In the genomic region with DNA sequence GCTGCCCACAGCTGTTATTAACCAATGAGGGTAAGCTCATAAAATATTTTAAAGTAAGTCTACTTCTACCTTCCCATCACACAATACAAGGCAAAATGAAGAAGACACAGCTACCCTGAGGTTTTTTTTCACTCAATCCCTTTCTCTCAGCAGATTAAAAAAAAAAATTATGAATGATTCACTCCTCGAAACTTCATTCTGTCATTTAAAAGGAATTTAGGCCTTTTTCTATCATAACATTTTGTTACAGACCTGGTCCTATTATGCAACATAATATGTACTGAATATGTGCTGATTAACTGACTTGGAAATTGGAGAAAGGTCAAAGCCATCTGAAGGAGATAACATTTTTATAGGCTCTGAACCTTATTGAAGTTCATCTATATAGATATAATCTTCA, we compare ENCODE assay signal across 15 cellular contexts. TPM values are rescaled to one million over a fixed set of nuclear protein-coding genes. Genes with fewer than 3 reads are reported as not detected.
DNase-seq lines count a peak whose midpoint lies in the region; ATAC-seq and TF ChIP-seq lines count a peak whose summit lies in the region.
"Had no signal": no experiment of that assay in that cellular context is flagged by ENCODE, and none has a peak within 500 bp of the region (broad histone marks: within the 10 kb centered on the region; RNA-seq: fewer than 3 reads in every experiment).

No MANE protein-coding gene starts in this region.

- H3K4me2 ChIP-seq in fibroblast of lung (ENCODE audit: extremely low read depth, insufficient read depth, low read length): peak overlapping the region; percentile 23
- no peak overlapping the region for H3K4me2 ChIP-seq in osteoblast (ENCODE audit: insufficient read depth, low read length)

- H4K20me1 ChIP-seq in fibroblast of lung (ENCODE audit: control insufficient read depth, extremely low read depth, insufficient read depth, low read length) (no peaks in the 10 kb centered on the region), osteoblast (ENCODE audit: insufficient read depth, low read length) (no peaks in the 10 kb centered on the region)

- H3K27ac ChIP-seq in SJCRH30 (peak overlapping the region; percentile 5; the same call in 1 of the 2 replicates), fibroblast of lung (ENCODE audit: insufficient read depth, low read length) (no peak overlapping the region), osteoblast (ENCODE audit: low read depth, low read length) (peak overlapping the region; percentile 53)
- H3K27ac ChIP-seq: left ventricle myocardium inferior, stomach had no signal

- H3K27me3 Mint-ChIP-seq in natural killer cell (ENCODE audit: low read depth in 2 of 2) (no peaks in the 10 kb centered on the region), T-helper 17 cell (no peaks in the 10 kb centered on the region), HFFc6 (ENCODE audit: insufficient read depth) (no peaks in the 10 kb centered on the region)

- H3K27me3 ChIP-seq in SJCRH30 (no peaks in the 10 kb centered on the region), fibroblast of lung (ENCODE audit: control insufficient read depth, insufficient read depth, low read length) (no peaks in the 10 kb centered on the region), osteoblast (ENCODE audit: insufficient read depth, low read length) (no peaks in the 10 kb centered on the region)
- H3K27me3 ChIP-seq: ascending aorta, stomach had no signal

- H3K4me1 ChIP-seq in SJCRH30 (peaks cover 21% of the 10 kb centered on the region), fibroblast of lung (ENCODE audit: control insufficient read depth, extremely low read depth, insufficient read depth, low read length) (peaks cover 8% of the 10 kb centered on the region), osteoblast (ENCODE audit: insufficient read depth, low read length) (peaks cover 39% of the 10 kb centered on the region), mucosa of descending colon (ENCODE audit: low read depth) (no peaks in the 10 kb centered on the region)
- H3K4me1 ChIP-seq: stomach had no signal

- H3K79me2 ChIP-seq in fibroblast of lung (ENCODE audit: control insufficient read depth, insufficient read depth, low read length) (no peaks in the 10 kb centered on the region), osteoblast (ENCODE audit: insufficient read depth, low read length) (no peaks in the 10 kb centered on the region)

- TF ChIP-seq CTCF in fibroblast of lung (conservative IDR thresholded peaks at IDR 0.05 in 1 of 2, IDR thresholded peaks at IDR 0.05 in 1 of 2; ENCODE audit: low read depth in 1 of 2, low read length in 2 of 2) (no peak), osteoblast (IDR thresholded peaks at IDR 0.05; ENCODE audit: extremely low read depth, low read depth, low read length) (no peak), mucosa of descending colon (IDR thresholded peaks at IDR 0.05) (no peak), natural killer cell (IDR thresholded peaks at IDR 0.05) (no peak), HFFc6 (IDR thresholded peaks at IDR 0.05) (no peak)

- H3K4me3 Mint-ChIP-seq in natural killer cell (no peak overlapping the region), T-helper 17 cell (no peak overlapping the region), HFFc6 (no peak overlapping the region)

- DNase-seq in GM04503 (ENCODE audit: low read depth): peak; percentile 20
- peak in 1 of 2 experiments; percentile 5 for DNase-seq in SJCRH30
- DNase-seq in fibroblast of lung (ENCODE audit: low read depth in 2 of 2): peak; percentile 58 to 78
- peak; percentile 10 for DNase-seq in osteoblast (ENCODE audit: insufficient read length, low spot score, missing footprints)
- no peak for DNase-seq in mucosa of descending colon
- DNase-seq in natural killer cell: no peak
- DNase-seq in T-helper 17 cell: no peak
- no peak for DNase-seq in HFFc6
- DNase-seq: activated CD4-positive, CD25-positive, alpha-beta regulatory T cell; DMS 273 treated with DMSO at 0.1 percent for 48 hours; left ventricle myocardium inferior; NCI-H774; stomach had no signal

- H3K36me3 Mint-ChIP-seq in natural killer cell (no peaks in the 10 kb centered on the region), T-helper 17 cell (ENCODE audit: low read depth) (no peaks in the 10 kb centered on the region), HFFc6 (ENCODE audit: low read depth) (no peaks in the 10 kb centered on the region)

- no peak overlapping the region for H3K9ac ChIP-seq in fibroblast of lung (ENCODE audit: insufficient read depth, low read length)

- H3K9me3 Mint-ChIP-seq in natural killer cell (peaks cover 0 to 2% of the 10 kb centered on the region in 2 donors), HFFc6 (peaks cover 13% of the 10 kb centered on the region)

- H3K4me1 Mint-ChIP-seq in natural killer cell: no peaks in the 10 kb centered on the region
- H3K4me1 Mint-ChIP-seq in T-helper 17 cell: no peaks in the 10 kb centered on the region
- peaks cover 8% of the 10 kb centered on the region; the same call in 1 of the 2 replicates for H3K4me1 Mint-ChIP-seq in HFFc6 (ENCODE audit: low read depth)

- H3K9me3 ChIP-seq in SJCRH30 (replicated peaks): no peaks in the 10 kb centered on the region
- H3K9me3 ChIP-seq in fibroblast of lung (ENCODE audit: control insufficient read depth, insufficient read depth, low read depth, low read length): no peaks in the 10 kb centered on the region
- H3K9me3 ChIP-seq in osteoblast (ENCODE audit: low read depth, low read length): no peaks in the 10 kb centered on the region
- H3K9me3 ChIP-seq in mucosa of descending colon: no peaks in the 10 kb centered on the region
- H3K9me3 ChIP-seq in T-helper 17 cell (ENCODE audit: control insufficient read depth, low read length, poor library complexity, severe bottlenecking): peaks cover 2% of the 10 kb centered on the region
- H3K9me3 ChIP-seq: ascending aorta, left ventricle myocardium inferior, stomach had no signal

- intact Hi-C loops in mucosa of descending colon (cut with DNase I, micrococcal nuclease): no loop called here
- intact Hi-C loops in natural killer cell (cut with micrococcal nuclease): no loop called here

- H3K36me3 ChIP-seq in SJCRH30 (no peaks in the 10 kb centered on the region), fibroblast of lung (ENCODE audit: control insufficient read depth, insufficient read depth, low read length) (no peaks in the 10 kb centered on the region), osteoblast (ENCODE audit: insufficient read depth, low read length) (no peaks in the 10 kb centered on the region), mucosa of descending colon (ENCODE audit: low read depth) (no peaks in the 10 kb centered on the region)
- H3K36me3 ChIP-seq: ascending aorta, left ventricle myocardium inferior, stomach had no signal

- H3K4me3 ChIP-seq in SJCRH30 (no peak overlapping the region), fibroblast of lung (replicated peaks in 1 of 4; ENCODE audit: control extremely low read depth in 1 of 4, insufficient read depth in 1 of 4, low read depth in 3 of 4, low read length in 4 of 4) (no peak overlapping the region), osteoblast (ENCODE audit: insufficient read depth, low read length) (no peak overlapping the region), mucosa of descending colon (no peak overlapping the region)
- H3K4me3 ChIP-seq: ascending aorta, left ventricle myocardium inferior, stomach had no signal

- no peak overlapping the region for H3K27ac Mint-ChIP-seq in natural killer cell
- H3K27ac Mint-ChIP-seq in T-helper 17 cell: no peak overlapping the region
- no peak overlapping the region for H3K27ac Mint-ChIP-seq in HFFc6

- ATAC-seq in mucosa of descending colon (no peak), natural killer cell (no peak), T-helper 17 cell (no peak)

- H2AFZ ChIP-seq in fibroblast of lung (ENCODE audit: low read length) (no peak overlapping the region), osteoblast (ENCODE audit: low read length) (no peak overlapping the region)

RNA-seq across cellular contexts. Expression of gene PRL, which starts 45.5 kb away (rescaled TPM):
- 1.1 and 2.1 TPM in 2 replicates for total RNA-seq in SJCRH30 (2014; rRNA removed; shearing (Covaris generic))
- total RNA-seq in fibroblast of lung: not detected in 2 replicates
- polyA plus RNA-seq in fibroblast of lung: not detected in 2 replicates
- polyA plus RNA-seq in fibroblast of lung (2012): not detected in 2 replicates
- polyA minus RNA-seq in fibroblast of lung (ENCODE audit: low replicate concordance): not detected in 2 replicates
- under 0.01 TPM in 1 of 2 replicates, not detected in the other for total RNA-seq in osteoblast
- not detected for total RNA-seq in mucosa of descending colon
- not detected for total RNA-seq in natural killer cell
- total RNA-seq in T-helper 17 cell: not detected
- total RNA-seq in HFFc6 (2021; fragmentation: NEBNext Ultra II Directional; extraction: Animal tissue kit (Norgen Biotek cat#: 25700)): not detected
- total RNA-seq: ascending aorta, left ventricle myocardium inferior, stomach had no signal
- polyA plus RNA-seq: esophagus, stomach had no signal

Comparison
In these comparisons a context has a peak if more than half of its experiments do, and no peak if none do; other contexts are left out.
1. DNase-seq: peak in GM04503 (single experiment), fibroblast of lung (2 of 2) and osteoblast (single experiment); none in mucosa of descending colon (0 of 3), natural killer cell (single experiment), T-helper 17 cell (0 of 3) and HFFc6 (single experiment).